In genomic region chr1:26828352-26829093, GRCh38 we compare ENCODE assay signal across 10 cellular contexts. TPM values are rescaled to one million over a fixed set of nuclear protein-coding genes. Genes with fewer than 3 reads are reported as not detected.
A peak's percentile ranks its signal among the peaks of the same experiment; 100 is the strongest.
DNase-seq lines count a peak whose midpoint lies in the region; ATAC-seq, FAIRE-seq and TF ChIP-seq lines count a peak whose summit lies in the region.
"Had no signal": no experiment of that assay in that cellular context is flagged by ENCODE, and none has a peak within 500 bp of the region (broad histone marks: within the 10 kb centered on the region; RNA-seq: fewer than 3 reads in every experiment).

No MANE protein-coding gene starts in this region.

- intact Hi-C loops in activated T-helper 1 cell treated with anti-CD3 and anti-CD28 coated beads, Interleukin-12 subunit alpha, Interleukin-12 subunit beta, Interleukin-2, Interleukin-4 antibody, amounts not matched to agents 30 ng/mL and 10 ng/mL and 1 ng/mL, durations not matched to agents 14 hours and 24 hours and 36 hours (cut with micrococcal nuclease), result loop anchor here (5.0 kb wide), 1 partner anchor 281 kb away; no protein-coding TSS in a partner anchor
- intact Hi-C loops in transverse colon (cut with DNase I; ENCODE audit: low total_unique reads), result no loop called here

- H3K79me2 ChIP-seq in keratinocyte (ENCODE audit: control insufficient read depth, insufficient read depth, low read length), result peaks cover 43% of the 10 kb centered on the region

- H4K20me1 ChIP-seq in keratinocyte (ENCODE audit: control insufficient read depth, extremely low read depth, insufficient read depth, low read length), result no peaks in the 10 kb centered on the region

- H3K9me3 ChIP-seq in keratinocyte (ENCODE audit: control insufficient read depth, low read depth, low read length) (no peaks in the 10 kb centered on the region), transverse colon (no peaks in the 10 kb centered on the region)

- no peaks in the 10 kb centered on the region for H3K27me3 Mint-ChIP-seq in activated T-cell treated with anti-CD3 and anti-CD28 coated beads, Interleukin-2, amount 50 U/mL, for 4 hours (ENCODE audit: low read depth)
- no peaks in the 10 kb centered on the region for H3K27me3 Mint-ChIP-seq in activated T-helper 1 cell treated with anti-CD3 and anti-CD28 coated beads, Interleukin-12 subunit alpha, Interleukin-12 subunit beta, Interleukin-2, Interleukin-4 antibody, amounts not matched to agents 30 ng/mL and 10 ng/mL and 1 ng/mL, durations not matched to agents 14 hours and 24 hours and 36 hours (ENCODE audit: insufficient read depth)

- ATAC-seq in activated T-cell treated with anti-CD3 and anti-CD28 coated beads, Interleukin-2, amount 50 U/mL, for 4 hours, result peak in 1 of 2 donors; percentile 19

- peak overlapping the region; percentile 22 for H3K4me2 ChIP-seq in keratinocyte (ENCODE audit: control insufficient read depth, extremely low read depth, insufficient read depth, low read depth, low read length)

- H3K9me1 ChIP-seq in keratinocyte (ENCODE audit: control insufficient read depth, extremely low read depth, insufficient read depth, low read length), result peaks cover 4% of the 10 kb centered on the region

- H3K36me3 Mint-ChIP-seq in activated T-cell treated with anti-CD3 and anti-CD28 coated beads, Interleukin-2, amount 50 U/mL, for 4 hours (ENCODE audit: insufficient read depth), result peaks cover 26% of the 10 kb centered on the region
- H3K36me3 Mint-ChIP-seq in activated T-helper 1 cell treated with anti-CD3 and anti-CD28 coated beads, Interleukin-12 subunit alpha, Interleukin-12 subunit beta, Interleukin-2, Interleukin-4 antibody, amounts not matched to agents 30 ng/mL and 10 ng/mL and 1 ng/mL, durations not matched to agents 14 hours and 24 hours and 36 hours (ENCODE audit: low read depth), result peaks cover 41% of the 10 kb centered on the region

- H3K27me3 ChIP-seq in keratinocyte (ENCODE audit: control insufficient read depth, extremely low read depth, insufficient read depth, low read length) (no peaks in the 10 kb centered on the region), transverse colon (no peaks in the 10 kb centered on the region)

- DNase-seq in activated T-cell treated with anti-CD3 and anti-CD28 coated beads, Interleukin-2, amount 50 U/mL, for 4 hours, result peak; percentile 30
- no peak for DNase-seq in activated T-cell treated with anti-CD3 and anti-CD28 coated beads, Interleukin-2, amount 50 U/mL, for 1 hour
- no peak for DNase-seq in activated T-helper 1 cell treated with anti-CD3 and anti-CD28 coated beads, Interleukin-12 subunit alpha, Interleukin-12 subunit beta, Interleukin-2, Interleukin-4 antibody, amounts not matched to agents 30 ng/mL and 10 ng/mL and 1 ng/mL, durations not matched to agents 14 hours and 24 hours and 36 hours (ENCODE audit: low spot score)
- DNase-seq in keratinocyte (ENCODE audit: low read depth, low spot score) (no peak), transverse colon (peak; percentile 50), EL (no peak), AG20443 (ENCODE audit: low spot score) (no peak), GM12892 (ENCODE audit: insufficient read length) (no peak)
- DNase-seq: amniotic stem cell had no signal

- no peak for TF ChIP-seq EP300 in transverse colon (IDR thresholded peaks at IDR 0.05; ENCODE audit: low read depth)

- H3K4me3 ChIP-seq in keratinocyte (ENCODE audit: control insufficient read depth in 2 of 3, extremely low read depth in 1 of 3, insufficient read depth in 2 of 3, low read depth in 1 of 3, low read length in 3 of 3), result no peak overlapping the region
- peak overlapping the region in 1 of 4 donors; percentile 88 for H3K4me3 ChIP-seq in transverse colon

- H3K27ac Mint-ChIP-seq in activated T-helper 1 cell treated with anti-CD3 and anti-CD28 coated beads, Interleukin-12 subunit alpha, Interleukin-12 subunit beta, Interleukin-2, Interleukin-4 antibody, amounts not matched to agents 30 ng/mL and 10 ng/mL and 1 ng/mL, durations not matched to agents 14 hours and 24 hours and 36 hours, result peak overlapping the region; percentile 97

- H3K4me1 Mint-ChIP-seq in activated T-cell treated with anti-CD3 and anti-CD28 coated beads, Interleukin-2, amount 50 U/mL, for 4 hours (ENCODE audit: low read depth), result peaks cover 73% of the 10 kb centered on the region
- peaks cover 77% of the 10 kb centered on the region for H3K4me1 Mint-ChIP-seq in activated T-helper 1 cell treated with anti-CD3 and anti-CD28 coated beads, Interleukin-12 subunit alpha, Interleukin-12 subunit beta, Interleukin-2, Interleukin-4 antibody, amounts not matched to agents 30 ng/mL and 10 ng/mL and 1 ng/mL, durations not matched to agents 14 hours and 24 hours and 36 hours (ENCODE audit: low read depth)

- H3K9me3 Mint-ChIP-seq in activated T-cell treated with anti-CD3 and anti-CD28 coated beads, Interleukin-2, amount 50 U/mL, for 4 hours, result no peaks in the 10 kb centered on the region
- H3K9me3 Mint-ChIP-seq in activated T-helper 1 cell treated with anti-CD3 and anti-CD28 coated beads, Interleukin-12 subunit alpha, Interleukin-12 subunit beta, Interleukin-2, Interleukin-4 antibody, amounts not matched to agents 30 ng/mL and 10 ng/mL and 1 ng/mL, durations not matched to agents 14 hours and 24 hours and 36 hours, result no peaks in the 10 kb centered on the region

- dilution Hi-C loops in keratinocyte (cut with MboI; ENCODE audit: extremely low pct_ligation_motif_present, low sequenced_read_pairs), result no loop called here

- FAIRE-seq in keratinocyte (lab: Jason Lieb, UNC) (no peak), GM12892 (lab: Jason Lieb, UNC) (no peak)

- TF ChIP-seq POLR2A in transverse colon (IDR thresholded peaks at IDR 0.05), result no peak
- TF ChIP-seq POLR2A in GM12892 (IDR thresholded peaks at IDR 0.05; ENCODE audit: low read depth, low read length), result no peak

- no peak overlapping the region for H2AFZ ChIP-seq in keratinocyte (ENCODE audit: control insufficient read depth, low read length)

- H3K9ac ChIP-seq in keratinocyte (ENCODE audit: control insufficient read depth, extremely low read depth, insufficient read depth, low read length), result peak overlapping the region; percentile 22

- H3K4me1 ChIP-seq in keratinocyte (ENCODE audit: control insufficient read depth, extremely low read depth, insufficient read depth, low read length) (peaks cover 30% of the 10 kb centered on the region), transverse colon (peaks cover 27 to 57% (median 34%) of the 10 kb centered on the region in 4 donors)

- H3K4me3 Mint-ChIP-seq in activated T-cell treated with anti-CD3 and anti-CD28 coated beads, Interleukin-2, amount 50 U/mL, for 4 hours, result peak overlapping the region; percentile 90
- H3K4me3 Mint-ChIP-seq in activated T-helper 1 cell treated with anti-CD3 and anti-CD28 coated beads, Interleukin-12 subunit alpha, Interleukin-12 subunit beta, Interleukin-2, Interleukin-4 antibody, amounts not matched to agents 30 ng/mL and 10 ng/mL and 1 ng/mL, durations not matched to agents 14 hours and 24 hours and 36 hours, result peak overlapping the region; percentile 98

- in situ Hi-C loops in transverse colon (cut with MboI; ENCODE audit: low pct_ligation_motif_present in 1 of 4, low pct_unique_long_range_greater_than_20kb in 1 of 4, low sequenced_read_pairs in 3 of 4), result no loop called here

- WGBS in transverse colon (ENCODE audit: low coverage in 1 of 2), 2 donors, result 67 to 86% methylated on average over 1 to 7 of the region's 7 CpGs

- peaks cover 7 to 29% of the 10 kb centered on the region in 2 experiments for H3K36me3 ChIP-seq in keratinocyte (ENCODE audit: control insufficient read depth in 2 of 2, extremely low read depth in 1 of 2, insufficient read depth in 2 of 2, low read length in 2 of 2)
- H3K36me3 ChIP-seq in transverse colon, result peaks cover 0 to 13% (median 6%) of the 10 kb centered on the region in 4 donors

- H3K27ac ChIP-seq in keratinocyte (ENCODE audit: control insufficient read depth, insufficient read depth, low read length) (no peak overlapping the region), transverse colon (peak overlapping the region; percentile 12 to 86 (median 84))
- H3K27ac ChIP-seq: C4-2B had no signal

- TF ChIP-seq CTCF in keratinocyte (optimal IDR thresholded peaks at IDR 0.05 in 1 of 3, IDR thresholded peaks at IDR 0.05 in 1 of 3, conservative IDR thresholded peaks at IDR 0.05 in 1 of 3; ENCODE audit: extremely low read depth in 1 of 3, insufficient read depth in 2 of 3, low read length in 3 of 3) (no peak), transverse colon (IDR thresholded peaks at IDR 0.05) (no peak)

RNA-seq across cellular contexts. Expression of gene ZDHHC18, which starts 2.0 kb away (rescaled TPM):
- total RNA-seq in activated T-cell treated with anti-CD3 and anti-CD28 coated beads, Interleukin-2, amount 50 U/mL, for 4 hours, result 10 to 100 TPM; 66.1 to 76.8 (median 71.8) TPM
- 87.3 and 94.4 TPM in 2 replicates for total RNA-seq in activated T-helper 1 cell treated with anti-CD3 and anti-CD28 coated beads, Interleukin-12 subunit alpha, Interleukin-12 subunit beta, Interleukin-2, Interleukin-4 antibody, amounts not matched to agents 30 ng/mL and 10 ng/mL and 1 ng/mL, durations not matched to agents 14 hours and 24 hours and 36 hours
- polyA plus RNA-seq in keratinocyte, result 18.1 to 32.0 TPM (median 22.6 TPM) in 3 replicates
- polyA plus RNA-seq in keratinocyte (2011; ENCODE audit: low read depth), result 14.0 TPM
- polyA plus RNA-seq in keratinocyte (2011; cell fraction: cytosol; rRNA removed), result 22.3 and 28.7 TPM in 2 replicates
- polyA plus RNA-seq in keratinocyte (2011; cell fraction: nucleus; rRNA removed), result 27.8 and 32.9 TPM in 2 replicates
- 16.3 and 18.4 TPM in 2 replicates for polyA plus RNA-seq in keratinocyte (2012; ENCODE audit: low replicate concordance)
- polyA minus RNA-seq in keratinocyte, result 21.5 to 62.9 TPM (median 45.1 TPM) in 3 replicates
- 14.4 TPM for polyA minus RNA-seq in keratinocyte (2011; cell fraction: cytosol; rRNA and poly(A)+ RNA removed)
- polyA minus RNA-seq in keratinocyte (2011; cell fraction: nucleus; rRNA and poly(A)+ RNA removed), result 11.0 and 11.9 TPM in 2 replicates
- total RNA-seq in transverse colon, result 10 to 100 TPM in 3 of 4 donors, 1 to 10 TPM in 1; 4.4 to 37.3 (median 28.0) TPM
- polyA plus RNA-seq in GM12892 (2012; ENCODE audit: missing spikeins), result 22.0 TPM

RNA-seq across cellular contexts. Expression of gene SFN, which starts 34.4 kb away (rescaled TPM):
- total RNA-seq in activated T-cell treated with anti-CD3 and anti-CD28 coated beads, Interleukin-2, amount 50 U/mL, for 4 hours, result under 1 TPM; 0.19 to 0.61 (median 0.24) TPM
- total RNA-seq in activated T-helper 1 cell treated with anti-CD3 and anti-CD28 coated beads, Interleukin-12 subunit alpha, Interleukin-12 subunit beta, Interleukin-2, Interleukin-4 antibody, amounts not matched to agents 30 ng/mL and 10 ng/mL and 1 ng/mL, durations not matched to agents 14 hours and 24 hours and 36 hours, result 0.47 and 0.78 TPM in 2 replicates
- polyA plus RNA-seq in keratinocyte, result 1,394 to 2,602 TPM (median 2,333 TPM) in 3 replicates
- polyA plus RNA-seq in keratinocyte (2011; ENCODE audit: low read depth), result 775 TPM
- 1,484 and 3,345 TPM in 2 replicates for polyA plus RNA-seq in keratinocyte (2011; cell fraction: cytosol; rRNA removed)
- 1,730 and 2,605 TPM in 2 replicates for polyA plus RNA-seq in keratinocyte (2011; cell fraction: nucleus; rRNA removed)
- polyA plus RNA-seq in keratinocyte (2012; ENCODE audit: low replicate concordance), result 3,203 and 3,341 TPM in 2 replicates
- polyA minus RNA-seq in keratinocyte, result 637 to 2,055 TPM (median 889 TPM) in 3 replicates
- 1,532 TPM for polyA minus RNA-seq in keratinocyte (2011; cell fraction: cytosol; rRNA and poly(A)+ RNA removed)
- 888 and 889 TPM in 2 replicates for polyA minus RNA-seq in keratinocyte (2011; cell fraction: nucleus; rRNA and poly(A)+ RNA removed)
- 100 to 1,000 TPM in 3 of 4 donors, 10 to 100 TPM in 1; 50.2 to 197 (median 163) TPM for total RNA-seq in transverse colon
- polyA plus RNA-seq in GM12892 (2012; ENCODE audit: missing spikeins), result 5.0 TPM

RNA-seq across cellular contexts. Expression of gene PIGV, which starts 40.8 kb away (rescaled TPM):
- total RNA-seq in activated T-cell treated with anti-CD3 and anti-CD28 coated beads, Interleukin-2, amount 50 U/mL, for 4 hours, result 10 to 100 TPM in 2 of 3 donors, 1 to 10 TPM in 1; 8.4 to 11.2 (median 10.4) TPM
- 18.5 and 22.6 TPM in 2 replicates for total RNA-seq in activated T-helper 1 cell treated with anti-CD3 and anti-CD28 coated beads, Interleukin-12 subunit alpha, Interleukin-12 subunit beta, Interleukin-2, Interleukin-4 antibody, amounts not matched to agents 30 ng/mL and 10 ng/mL and 1 ng/mL, durations not matched to agents 14 hours and 24 hours and 36 hours
- 14.2 to 21.1 TPM (median 15.9 TPM) in 3 replicates for polyA plus RNA-seq in keratinocyte
- polyA plus RNA-seq in keratinocyte (2011; ENCODE audit: low read depth), result 3.2 TPM
- 11.7 and 14.0 TPM in 2 replicates for polyA plus RNA-seq in keratinocyte (2011; cell fraction: cytosol; rRNA removed)
- polyA plus RNA-seq in keratinocyte (2011; cell fraction: nucleus; rRNA removed), result 26.1 and 26.9 TPM in 2 replicates
- polyA plus RNA-seq in keratinocyte (2012; ENCODE audit: low replicate concordance), result 10.6 and 11.1 TPM in 2 replicates
- polyA minus RNA-seq in keratinocyte, result 11.2 to 39.6 TPM (median 25.5 TPM) in 3 replicates
- polyA minus RNA-seq in keratinocyte (2011; cell fraction: cytosol; rRNA and poly(A)+ RNA removed), result 12.5 TPM
- polyA minus RNA-seq in keratinocyte (2011; cell fraction: nucleus; rRNA and poly(A)+ RNA removed), result 16.5 and 25.7 TPM in 2 replicates
- 10 to 100 TPM; 16.1 to 32.2 (median 24.2) TPM for total RNA-seq in transverse colon
- polyA plus RNA-seq in GM12892 (2012; ENCODE audit: missing spikeins), result 12.9 TPM

Comparison
In these comparisons a context has a peak if more than half of its experiments do, and no peak if none do; other contexts are left out.
1. DNase-seq: peak in activated T-cell treated with anti-CD3 and anti-CD28 coated beads, Interleukin-2, amount 50 U/mL, for 4 hours (single experiment) and transverse colon (single experiment); none in activated T-cell treated with anti-CD3 and anti-CD28 coated beads, Interleukin-2, amount 50 U/mL, for 1 hour (single experiment), activated T-helper 1 cell treated with anti-CD3 and anti-CD28 coated beads, Interleukin-12 subunit alpha, Interleukin-12 subunit beta, Interleukin-2, Interleukin-4 antibody, amounts not matched to agents 30 ng/mL and 10 ng/mL and 1 ng/mL, durations not matched to agents 14 hours and 24 hours and 36 hours (single experiment), keratinocyte (single experiment), EL (single experiment), AG20443 (single experiment) and GM12892 (single experiment).
2. RNA of gene SFN, which starts 34.4 kb away (total RNA-seq): 50.2 to 197 TPM in transverse colon; 0.47 to 0.78 TPM in activated T-helper 1 cell treated with anti-CD3 and anti-CD28 coated beads, Interleukin-12 subunit alpha, Interleukin-12 subunit beta, Interleukin-2, Interleukin-4 antibody, amounts not matched to agents 30 ng/mL and 10 ng/mL and 1 ng/mL, durations not matched to agents 14 hours and 24 hours and 36 hours and 0.19 to 0.61 TPM in activated T-cell treated with anti-CD3 and anti-CD28 coated beads, Interleukin-2, amount 50 U/mL, for 4 hours; every median in the first group is over 10 times any median in the second.